ENCODE assay signal across 28 cellular contexts in the genomic region with DNA sequence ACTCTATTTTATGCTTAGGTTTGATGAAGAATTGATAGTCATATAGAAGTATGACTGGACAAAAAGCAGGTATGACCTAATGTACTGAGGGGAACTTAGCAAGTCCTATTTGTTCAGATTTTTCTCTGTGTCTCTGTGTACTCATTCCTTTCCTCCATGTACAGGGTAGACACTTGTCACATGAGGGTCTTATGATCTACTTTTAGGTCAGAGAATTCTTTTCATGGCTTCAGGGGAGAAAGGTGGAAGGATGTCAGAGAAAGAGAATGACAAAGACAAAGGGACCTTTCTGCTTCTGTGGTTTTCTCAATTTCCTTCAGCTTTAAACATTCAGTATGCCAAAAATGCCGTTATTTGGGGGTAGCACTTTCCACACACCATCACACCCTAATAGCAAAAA.
"Had no signal": no experiment of that assay in that cellular context is flagged by ENCODE, and none has a peak within 500 bp of the region (broad histone marks: within the 10 kb centered on the region; RNA-seq: fewer than 3 reads in every experiment).

No MANE protein-coding gene starts in this region.

- DNase-seq: nephron progenitor cell; nucleus accumbens; posterior cingulate gyrus; psoas muscle; right cardiac atrium; right lobe of liver; sigmoid colon; small intestine; stimulated activated CD4-positive, alpha-beta T cell treated with anti-CD3 and anti-CD28 coated beads, Interleukin-15, amount 100 ng/mL, for 24 hours; stimulated activated CD4-positive, alpha-beta T cell treated with anti-CD3 and anti-CD28 coated beads, Interleukin-2, amount 100 ng/mL, for 24 hours; stimulated activated CD4-positive, alpha-beta T cell treated with anti-CD3 and anti-CD28 coated beads, Interleukin-2, amount 100 ng/mL, for 48 hours; stimulated activated CD4-positive, alpha-beta T cell treated with anti-CD3 and anti-CD28 coated beads, Interleukin-4, amount 100 ng/mL, for 24 hours; stimulated activated naive B cell treated with anti-CD40 and anti-IgM and Interleukin-4, amounts not matched to agents 10 μg/mL and 1 μg/mL and 100 μg/mL, for 72 hours; stimulated activated naive CD4-positive, alpha-beta T cell treated with Interleukin-2 at 50 U/mL for 16 hours; stomach; thyroid gland; trophoblast cell; upper lobe of left lung had no signal

- ATAC-seq: psoas muscle; right cardiac atrium; right lobe of liver; stimulated activated effector memory CD8-positive, alpha-beta T cell treated with anti-CD3 and anti-CD28 coated beads, Interleukin-12 subunit alpha, Interleukin-12 subunit beta, amount 100 ng/mL, for 72 hours; stimulated activated naive B cell treated with anti-CD40 and anti-IgM and Interleukin-4, amounts not matched to agents 10 μg/mL and 1 μg/mL and 100 μg/mL, for 72 hours had no signal

- H3K4me3 ChIP-seq: psoas muscle, right lobe of liver, sigmoid colon, stomach, thoracic aorta, thyroid gland, tibial nerve, upper lobe of left lung, vagina had no signal

- H3K4me1 ChIP-seq: parathyroid adenoma, psoas muscle, right lobe of liver, sigmoid colon, stomach, thyroid gland, tibial nerve, upper lobe of left lung, vagina had no signal

- H3K27me3 Mint-ChIP-seq: natural killer cell treated with Interleukin-12 subunit alpha and Interleukin-12 subunit beta and Interleukin-15 and Interleukin-18, amount 100 ng/mL, for 72 hours; progenitor cell of endocrine pancreas; stimulated activated naive B cell treated with anti-CD40 and anti-IgM and Interleukin-4, amounts not matched to agents 10 μg/mL and 1 μg/mL and 100 μg/mL, for 72 hours; stimulated activated naive CD8-positive, alpha-beta T cell treated with anti-CD3 and anti-CD28 coated beads, Interleukin-15, Interleukin-2, amounts not matched to agents 100 ng/mL and 50 ng/mL, for 24 hours had no signal

- H3K79me2 ChIP-seq: parathyroid adenoma had no signal

- H3K9me3 Mint-ChIP-seq: natural killer cell treated with Interleukin-12 subunit alpha and Interleukin-12 subunit beta and Interleukin-15 and Interleukin-18, amount 100 ng/mL, for 72 hours; neural crest cell; stimulated activated naive CD8-positive, alpha-beta T cell treated with anti-CD3 and anti-CD28 coated beads, Interleukin-15, Interleukin-2, amounts not matched to agents 100 ng/mL and 50 ng/mL, for 24 hours had no signal

- H3K9me3 ChIP-seq: neutrophil, psoas muscle, right lobe of liver, thoracic aorta, thyroid gland, upper lobe of left lung, vagina had no signal

- H3K4me3 Mint-ChIP-seq: natural killer cell treated with Interleukin-12 subunit alpha and Interleukin-12 subunit beta and Interleukin-15 and Interleukin-18, amount 100 ng/mL, for 72 hours; nephron progenitor cell; neural crest cell; stimulated activated effector memory CD8-positive, alpha-beta T cell treated with anti-CD3 and anti-CD28 coated beads, Interleukin-12 subunit alpha, Interleukin-12 subunit beta, amount 100 ng/mL, for 72 hours; stimulated activated naive B cell treated with anti-CD40 and anti-IgM and Interleukin-4, amounts not matched to agents 10 μg/mL and 1 μg/mL and 100 μg/mL, for 72 hours; stimulated activated naive CD8-positive, alpha-beta T cell treated with anti-CD3 and anti-CD28 coated beads, Interleukin-15, Interleukin-2, amounts not matched to agents 100 ng/mL and 50 ng/mL, for 24 hours had no signal

- H3K27me3 ChIP-seq: neutrophil, right lobe of liver, sigmoid colon, stomach, thyroid gland, tibial nerve, upper lobe of left lung, vagina had no signal

- H3K4me1 Mint-ChIP-seq: nephron progenitor cell; neural crest cell; stimulated activated effector memory CD8-positive, alpha-beta T cell treated with anti-CD3 and anti-CD28 coated beads, Interleukin-12 subunit alpha, Interleukin-12 subunit beta, amount 100 ng/mL, for 72 hours; stimulated activated naive B cell treated with anti-CD40 and anti-IgM and Interleukin-4, amounts not matched to agents 10 μg/mL and 1 μg/mL and 100 μg/mL, for 72 hours had no signal

- H2AFZ ChIP-seq: parathyroid adenoma had no signal

- H3K27ac ChIP-seq: neutrophil, parathyroid adenoma, psoas muscle, right lobe of liver, sigmoid colon, stomach, thoracic aorta, thyroid gland, tibial nerve, upper lobe of left lung, vagina had no signal

- H3K36me3 Mint-ChIP-seq: stimulated activated effector memory CD8-positive, alpha-beta T cell treated with anti-CD3 and anti-CD28 coated beads, Interleukin-12 subunit alpha, Interleukin-12 subunit beta, amount 100 ng/mL, for 72 hours had no signal

- H3K27ac Mint-ChIP-seq: nephron progenitor cell; progenitor cell of endocrine pancreas; stimulated activated effector memory CD8-positive, alpha-beta T cell treated with anti-CD3 and anti-CD28 coated beads, Interleukin-12 subunit alpha, Interleukin-12 subunit beta, amount 100 ng/mL, for 72 hours; stimulated activated naive B cell treated with anti-CD40 and anti-IgM and Interleukin-4, amounts not matched to agents 10 μg/mL and 1 μg/mL and 100 μg/mL, for 72 hours; stimulated activated naive CD8-positive, alpha-beta T cell treated with anti-CD3 and anti-CD28 coated beads, Interleukin-15, Interleukin-2, amounts not matched to agents 100 ng/mL and 50 ng/mL, for 24 hours had no signal

- H3K9ac ChIP-seq: parathyroid adenoma had no signal

- H3K36me3 ChIP-seq: right lobe of liver, thoracic aorta had no signal
